18 cellular contexts compared by ENCODE assay signal in the genomic region with DNA sequence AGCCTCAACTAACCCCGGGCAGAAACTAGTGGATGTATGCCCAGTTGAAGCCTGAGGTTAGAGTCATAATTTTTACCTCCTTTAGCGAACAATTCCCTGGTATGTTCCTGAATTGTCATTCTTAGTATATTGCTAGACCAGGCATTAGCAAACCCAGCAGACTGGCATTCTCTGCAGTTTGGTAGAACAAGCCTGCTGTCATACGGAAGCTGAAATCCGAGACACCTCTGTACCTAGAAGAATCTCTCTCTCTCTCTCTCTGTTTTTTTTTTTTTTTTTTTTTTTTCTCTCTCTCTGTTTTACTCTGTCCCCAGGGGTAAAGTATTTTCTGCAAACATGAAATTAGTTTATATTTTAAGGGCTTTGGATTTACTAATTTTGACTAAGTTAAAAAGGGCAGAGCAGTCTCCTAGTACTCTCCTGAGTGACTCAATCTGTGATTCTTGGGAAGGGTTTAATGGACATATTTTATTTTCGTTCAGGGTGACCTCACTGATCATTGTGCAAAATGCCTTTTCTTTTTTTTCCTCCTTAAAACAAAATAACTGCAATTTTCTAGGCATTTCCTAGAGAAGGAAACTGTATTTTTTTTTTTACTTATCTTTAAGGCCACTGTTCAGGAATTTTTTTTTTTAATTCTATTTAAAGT.
DNase-seq lines count a peak whose midpoint lies in the region; ATAC-seq and TF ChIP-seq lines count a peak whose summit lies in the region.
"Had no signal": no experiment of that assay in that cellular context is flagged by ENCODE, and none has a peak within 500 bp of the region (broad histone marks: within the 10 kb centered on the region; RNA-seq: fewer than 3 reads in every experiment).

No MANE protein-coding gene starts in this region.

- dilution Hi-C loops in mammary epithelial cell (cut with HindIII; ENCODE audit: low sequenced_read_pairs), result no loop called here

- no peaks in the 10 kb centered on the region for H3K36me3 ChIP-seq in mammary epithelial cell (ENCODE audit: insufficient read depth, low read length)
- no peaks in the 10 kb centered on the region for H3K36me3 ChIP-seq in breast epithelium
- H3K36me3 ChIP-seq in adrenal gland (replicated peaks in 1 of 2), result no peaks in the 10 kb centered on the region
- no peaks in the 10 kb centered on the region for H3K36me3 ChIP-seq in aorta (ENCODE audit: control insufficient read depth in 1 of 2, insufficient read depth in 2 of 2, low read length in 1 of 2)
- H3K36me3 ChIP-seq: neural progenitor cell, stomach had no signal

- H2AFZ ChIP-seq in mammary epithelial cell (ENCODE audit: low read depth, low read length), result peak overlapping the region; percentile 63
- H2AFZ ChIP-seq: neural progenitor cell had no signal

- H4K20me1 ChIP-seq in mammary epithelial cell (ENCODE audit: insufficient read depth, low read length), result no peaks in the 10 kb centered on the region

- BruUV-seq in mammary epithelial cell (replicated peaks; lab: Mats Ljungman, UMichigan), result no TSS peak

- CTCF ChIA-PET in mammary epithelial cell (lab: Charles Lee; ENCODE audit: low non-redundant PET), result no interaction called here

- TF ChIP-seq CTCF in mammary epithelial cell (conservative IDR thresholded peaks at IDR 0.05 in 1 of 2, IDR thresholded peaks at IDR 0.05 in 1 of 2; ENCODE audit: extremely low read depth in 1 of 2, insufficient read depth in 1 of 2, low read depth in 1 of 2, low read length in 2 of 2) (no peak), breast epithelium (IDR thresholded peaks at IDR 0.05) (no peak), adrenal gland (IDR thresholded peaks at IDR 0.05) (no peak)

- in situ Hi-C loops in mammary epithelial cell (cut with MboI; ENCODE audit: low sequenced_read_pairs in 2 of 2), result no loop called here

- DNase-seq in mammary epithelial cell (peak; percentile 12), breast epithelium (ENCODE audit: low spot score in 2 of 2) (no peak), adrenal gland (no peak), iris pigment epithelial cell (ENCODE audit: low read depth) (peak; percentile 15), aorta (no peak), NCI-H128 (lab: John Stamatoyannopoulos, UW; ENCODE audit: unreplicated experiment) (no peak), GM19238 (ENCODE audit: insufficient read length, low spot score) (no peak)
- no peak for DNase-seq in activated CD4-positive, alpha-beta T cell treated with anti-CD3 and anti-CD28 coated beads for 4 hours
- DNase-seq: activated naive CD4-positive, alpha-beta T cell treated with anti-CD3 and anti-CD28 coated beads, Interleukin-2, amount 50 U/mL, for 16 hours; body of pancreas; CD8-positive, alpha-beta T cell; EL; kidney glomerular epithelial cell; NCI-H2029; NCI-H748 treated with DMSO at 0.1 percent for 48 hours; stomach had no signal

- H3K4me3 ChIP-seq in mammary epithelial cell (replicated peaks in 1 of 3; ENCODE audit: insufficient read depth in 1 of 3, low read depth in 2 of 3, low read length in 3 of 3) (no peak overlapping the region), breast epithelium (no peak overlapping the region), adrenal gland (no peak overlapping the region), aorta (ENCODE audit: low read length in 2 of 2) (no peak overlapping the region)
- H3K4me3 ChIP-seq: body of pancreas, neural progenitor cell, stomach had no signal

- no peaks in the 10 kb centered on the region for H3K79me2 ChIP-seq in mammary epithelial cell (ENCODE audit: insufficient read depth, low read length)

- TF ChIP-seq POLR2A in breast epithelium (IDR thresholded peaks at IDR 0.05) (no peak), adrenal gland (IDR thresholded peaks at IDR 0.05) (peak in 1 of 2 donors; percentile 21)

- peak overlapping the region; percentile 0 for H3K27ac ChIP-seq in mammary epithelial cell (ENCODE audit: insufficient read depth, low read depth, low read length)
- H3K27ac ChIP-seq in breast epithelium, result peak overlapping the region in 1 of 2 donors; percentile 57
- peak overlapping the region in 3 of 5 donors; percentile 26 to 54 (median 49) for H3K27ac ChIP-seq in adrenal gland
- peak overlapping the region in 1 of 2 donors; percentile 22 for H3K27ac ChIP-seq in aorta (ENCODE audit: low read depth in 1 of 2, low read length in 2 of 2)
- H3K27ac ChIP-seq: body of pancreas, neural progenitor cell, stomach had no signal

- WGBS in mammary epithelial cell (ENCODE audit: low coverage, missing lambda C conversion rate), result 15% methylated on average over 5 of the region's 5 CpGs
- 40 to 50% (median 43%) methylated on average over 5 of the region's 5 CpGs for WGBS in adrenal gland, 4 donors
- 15 to 16% methylated on average over 5 of the region's 5 CpGs for WGBS in aorta, 2 donors

- ATAC-seq in aorta (ENCODE audit: low FRiP score), result peak; percentile 60
- ATAC-seq: body of pancreas; CD8-positive, alpha-beta T cell; Panc1 had no signal

- peaks cover 14% of the 10 kb centered on the region for H3K4me1 ChIP-seq in mammary epithelial cell (ENCODE audit: insufficient read depth, low read length)
- no peaks in the 10 kb centered on the region for H3K4me1 ChIP-seq in breast epithelium
- H3K4me1 ChIP-seq in adrenal gland (replicated peaks in 1 of 2), result peaks cover 3 to 6% of the 10 kb centered on the region in 2 donors
- peaks cover 0 to 3% of the 10 kb centered on the region in 2 donors for H3K4me1 ChIP-seq in aorta (ENCODE audit: control insufficient read depth in 1 of 2, insufficient read depth in 2 of 2, low read length in 2 of 2)

- no peak overlapping the region for H3K9ac ChIP-seq in mammary epithelial cell (ENCODE audit: insufficient read depth, low read length)
- H3K9ac ChIP-seq: neural progenitor cell had no signal

- intact Hi-C loops in mammary epithelial cell (cut with micrococcal nuclease), result no loop called here
- intact Hi-C loops in breast epithelium (cut with DNase I; ENCODE audit: low total_unique reads), result no loop called here
- intact Hi-C loops in adrenal gland (cut with DNase I), result no loop called here
- intact Hi-C loops in aorta (cut with DNase I), result loop anchor here in 1 of 2 donors (5.0 kb wide), 1 partner anchor 50 kb away; no protein-coding TSS in a partner anchor

- H3K9me3 ChIP-seq in mammary epithelial cell (replicated peaks; ENCODE audit: insufficient read depth, low read length), result no peaks in the 10 kb centered on the region
- H3K9me3 ChIP-seq in breast epithelium, result no peaks in the 10 kb centered on the region
- H3K9me3 ChIP-seq in adrenal gland (replicated peaks in 1 of 3), result no peaks in the 10 kb centered on the region
- H3K9me3 ChIP-seq in aorta (ENCODE audit: control insufficient read depth, low read length), result no peaks in the 10 kb centered on the region
- H3K9me3 ChIP-seq: body of pancreas, stomach had no signal

- H3K27me3 ChIP-seq in mammary epithelial cell (ENCODE audit: insufficient read depth, low read length), result no peaks in the 10 kb centered on the region
- no peaks in the 10 kb centered on the region for H3K27me3 ChIP-seq in breast epithelium
- no peaks in the 10 kb centered on the region for H3K27me3 ChIP-seq in adrenal gland
- no peaks in the 10 kb centered on the region for H3K27me3 ChIP-seq in aorta (ENCODE audit: control insufficient read depth in 1 of 2, insufficient read depth in 2 of 2, low read length in 1 of 2)
- H3K27me3 ChIP-seq: body of pancreas, neural progenitor cell had no signal

- H3K4me2 ChIP-seq in mammary epithelial cell (ENCODE audit: insufficient read depth, low read depth, low read length), result peak overlapping the region; percentile 64
- H3K4me2 ChIP-seq: neural progenitor cell had no signal

Comparison
In these comparisons a context has a peak if more than half of its experiments do, and no peak if none do; other contexts are left out.
1. DNase-seq: peak in mammary epithelial cell (single experiment) and iris pigment epithelial cell (single experiment); none in breast epithelium (0 of 2), adrenal gland (0 of 7), aorta (0 of 2), NCI-H128 (single experiment), activated CD4-positive, alpha-beta T cell treated with anti-CD3 and anti-CD28 coated beads for 4 hours (0 of 2) and GM19238 (single experiment).